ENCODE assay signal across 8 cellular contexts in the genomic region with DNA sequence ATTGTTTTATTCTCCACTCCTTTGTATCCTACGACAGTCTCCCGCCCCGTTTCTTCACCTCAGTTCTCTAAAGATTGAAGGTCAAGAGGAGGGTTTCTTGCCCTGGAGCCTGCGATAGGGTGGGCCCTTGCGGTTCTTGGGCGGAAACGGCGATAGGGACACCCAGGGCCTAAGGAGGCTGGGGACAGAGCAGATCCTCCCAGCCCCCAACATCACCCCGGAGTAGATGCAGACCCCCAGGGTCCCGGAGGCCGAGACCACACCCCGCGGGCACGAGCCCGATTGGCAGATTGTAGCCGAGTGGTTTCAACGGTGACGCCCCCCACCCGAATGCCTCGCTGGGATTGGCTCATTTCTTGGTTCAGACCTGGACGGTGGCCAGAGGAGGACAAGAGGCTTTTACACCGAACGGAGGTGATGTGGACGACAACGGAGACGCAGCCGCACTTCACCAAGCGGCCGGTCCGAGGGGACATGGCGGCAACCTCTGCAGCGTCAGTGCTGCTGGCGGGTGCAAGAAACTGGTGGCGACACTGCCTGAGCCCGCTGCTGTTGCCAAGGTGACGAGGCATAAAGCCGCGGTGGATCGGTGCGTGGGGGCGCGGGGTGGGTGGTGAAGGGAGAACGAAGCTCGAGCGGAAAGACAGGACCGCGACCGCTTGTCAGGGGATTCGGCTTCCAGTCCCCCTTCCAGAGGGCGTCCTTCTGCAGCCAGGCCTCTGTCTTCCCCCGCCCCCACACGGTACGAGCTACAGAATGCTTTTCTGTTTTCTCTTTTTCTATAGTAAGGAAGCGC. TPM values are rescaled to one million over a fixed set of nuclear protein-coding genes. Genes with fewer than 3 reads are reported as not detected.
A peak's percentile ranks its signal among the peaks of the same experiment; 100 is the strongest.
DNase-seq lines count a peak whose midpoint lies in the region; ATAC-seq, FAIRE-seq and TF ChIP-seq lines count a peak whose summit lies in the region.

No MANE protein-coding gene starts in this region.

- peak; percentile 61 for FAIRE-seq in RCC 7860 (lab: Jason Lieb, UNC)

- H3K9me3 ChIP-seq in KOPT-K1 (ENCODE audit: insufficient read depth, low read length, poor library complexity, severe bottlenecking) (peaks cover 23% of the 10 kb centered on the region), fibroblast of lung (ENCODE audit: control insufficient read depth, insufficient read depth, low read depth, low read length) (no peaks in the 10 kb centered on the region)

- peaks cover 4% of the 10 kb centered on the region for H3K36me3 Mint-ChIP-seq in activated T-helper 1 cell treated with anti-CD3 and anti-CD28 coated beads, Interleukin-12 subunit alpha, Interleukin-12 subunit beta, Interleukin-2, Interleukin-4 antibody, amounts not matched to agents 30 ng/mL and 10 ng/mL and 1 ng/mL, durations not matched to agents 14 hours and 24 hours and 36 hours (ENCODE audit: low read depth)
- H3K36me3 Mint-ChIP-seq in naive B cell: peaks cover 0 to 15% of the 10 kb centered on the region in 2 donors
- H3K36me3 Mint-ChIP-seq in stimulated activated effector memory CD8-positive, alpha-beta T cell treated with anti-CD3 and anti-CD28 coated beads, Interleukin-12 subunit alpha, Interleukin-12 subunit beta, amount 100 ng/mL, for 72 hours: peaks cover 11% of the 10 kb centered on the region

- intact Hi-C loops in activated T-helper 1 cell treated with anti-CD3 and anti-CD28 coated beads, Interleukin-12 subunit alpha, Interleukin-12 subunit beta, Interleukin-2, Interleukin-4 antibody, amounts not matched to agents 30 ng/mL and 10 ng/mL and 1 ng/mL, durations not matched to agents 14 hours and 24 hours and 36 hours (cut with micrococcal nuclease): loop anchor here (1.0 to 10.0 kb wide), 7 partner anchors 17 to 847 kb away; a partner anchor contains a TSS

- H3K4me2 ChIP-seq in fibroblast of lung (ENCODE audit: extremely low read depth, insufficient read depth, low read length): peak overlapping the region; percentile 85

- H3K4me3 ChIP-seq in fibroblast of lung (replicated peaks in 1 of 4; ENCODE audit: control extremely low read depth in 1 of 4, insufficient read depth in 1 of 4, low read depth in 3 of 4, low read length in 4 of 4): peak overlapping the region; percentile 53 to 95 (median 78)

- H3K4me1 ChIP-seq in fibroblast of lung (ENCODE audit: control insufficient read depth, extremely low read depth, insufficient read depth, low read length): no peaks in the 10 kb centered on the region

- no peaks in the 10 kb centered on the region for H3K27me3 ChIP-seq in fibroblast of lung (ENCODE audit: control insufficient read depth, insufficient read depth, low read length)

- peaks cover 22% of the 10 kb centered on the region for H3K4me1 Mint-ChIP-seq in activated T-helper 1 cell treated with anti-CD3 and anti-CD28 coated beads, Interleukin-12 subunit alpha, Interleukin-12 subunit beta, Interleukin-2, Interleukin-4 antibody, amounts not matched to agents 30 ng/mL and 10 ng/mL and 1 ng/mL, durations not matched to agents 14 hours and 24 hours and 36 hours (ENCODE audit: low read depth)
- peaks cover 18 to 21% (median 19%) of the 10 kb centered on the region in 3 donors for H3K4me1 Mint-ChIP-seq in naive B cell
- H3K4me1 Mint-ChIP-seq in stimulated activated effector memory CD8-positive, alpha-beta T cell treated with anti-CD3 and anti-CD28 coated beads, Interleukin-12 subunit alpha, Interleukin-12 subunit beta, amount 100 ng/mL, for 72 hours: peaks cover 14% of the 10 kb centered on the region

- H3K9me3 Mint-ChIP-seq in activated T-helper 1 cell treated with anti-CD3 and anti-CD28 coated beads, Interleukin-12 subunit alpha, Interleukin-12 subunit beta, Interleukin-2, Interleukin-4 antibody, amounts not matched to agents 30 ng/mL and 10 ng/mL and 1 ng/mL, durations not matched to agents 14 hours and 24 hours and 36 hours: peaks cover 22% of the 10 kb centered on the region
- H3K9me3 Mint-ChIP-seq in naive B cell: peaks cover 8 to 25% (median 17%) of the 10 kb centered on the region in 7 donors
- H3K9me3 Mint-ChIP-seq in stimulated activated effector memory CD8-positive, alpha-beta T cell treated with anti-CD3 and anti-CD28 coated beads, Interleukin-12 subunit alpha, Interleukin-12 subunit beta, amount 100 ng/mL, for 72 hours: peaks cover 11% of the 10 kb centered on the region

- H4K20me1 ChIP-seq in fibroblast of lung (ENCODE audit: control insufficient read depth, extremely low read depth, insufficient read depth, low read length): no peaks in the 10 kb centered on the region

- peaks cover 8% of the 10 kb centered on the region for H3K27me3 Mint-ChIP-seq in activated T-helper 1 cell treated with anti-CD3 and anti-CD28 coated beads, Interleukin-12 subunit alpha, Interleukin-12 subunit beta, Interleukin-2, Interleukin-4 antibody, amounts not matched to agents 30 ng/mL and 10 ng/mL and 1 ng/mL, durations not matched to agents 14 hours and 24 hours and 36 hours (ENCODE audit: insufficient read depth)
- peaks cover 0 to 22% (median 2%) of the 10 kb centered on the region in 3 donors for H3K27me3 Mint-ChIP-seq in naive B cell

- H2AFZ ChIP-seq in fibroblast of lung (ENCODE audit: low read length): peak overlapping the region; percentile 90

- H3K4me3 Mint-ChIP-seq in activated T-helper 1 cell treated with anti-CD3 and anti-CD28 coated beads, Interleukin-12 subunit alpha, Interleukin-12 subunit beta, Interleukin-2, Interleukin-4 antibody, amounts not matched to agents 30 ng/mL and 10 ng/mL and 1 ng/mL, durations not matched to agents 14 hours and 24 hours and 36 hours: peak overlapping the region; percentile 94
- H3K4me3 Mint-ChIP-seq in naive B cell: peak overlapping the region; percentile 79 to 98 (median 94)
- peak overlapping the region; percentile 90 for H3K4me3 Mint-ChIP-seq in stimulated activated effector memory CD8-positive, alpha-beta T cell treated with anti-CD3 and anti-CD28 coated beads, Interleukin-12 subunit alpha, Interleukin-12 subunit beta, amount 100 ng/mL, for 72 hours

- H3K27ac ChIP-seq in KOPT-K1 (ENCODE audit: low read depth, low read length, poor library complexity, severe bottlenecking) (peak overlapping the region; percentile 54), fibroblast of lung (ENCODE audit: insufficient read depth, low read length) (peak overlapping the region; percentile 49)

- ATAC-seq in GM21528 (IDR thresholded peaks at IDR 0.05; ENCODE audit: low FRiP score, unreplicated experiment): peak; percentile 79
- ATAC-seq in naive B cell (ENCODE audit: low read depth in 2 of 2): peak; percentile 71 to 77
- ATAC-seq in stimulated activated effector memory CD8-positive, alpha-beta T cell treated with anti-CD3 and anti-CD28 coated beads, Interleukin-12 subunit alpha, Interleukin-12 subunit beta, amount 100 ng/mL, for 72 hours: peak; percentile 95

- H3K79me2 ChIP-seq in fibroblast of lung (ENCODE audit: control insufficient read depth, insufficient read depth, low read length): no peaks in the 10 kb centered on the region

- H3K36me3 ChIP-seq in KOPT-K1 (ENCODE audit: insufficient read depth, low read length) (no peaks in the 10 kb centered on the region), fibroblast of lung (ENCODE audit: control insufficient read depth, insufficient read depth, low read length) (no peaks in the 10 kb centered on the region)

- DNase-seq in COR-L47 (lab: John Stamatoyannopoulos, UW): peak; percentile 99
- DNase-seq in RCC 7860 (ENCODE audit: low spot score): peak; percentile 80
- DNase-seq in activated T-helper 1 cell treated with anti-CD3 and anti-CD28 coated beads, Interleukin-12 subunit alpha, Interleukin-12 subunit beta, Interleukin-2, Interleukin-4 antibody, amounts not matched to agents 30 ng/mL and 10 ng/mL and 1 ng/mL, durations not matched to agents 14 hours and 24 hours and 36 hours (ENCODE audit: low spot score): peak; percentile 75
- peak; percentile 76 to 79 for DNase-seq in fibroblast of lung (ENCODE audit: low read depth in 2 of 2)
- peak; percentile 55 for DNase-seq in naive B cell
- DNase-seq in stimulated activated effector memory CD8-positive, alpha-beta T cell treated with anti-CD3 and anti-CD28 coated beads, Interleukin-12 subunit alpha, Interleukin-12 subunit beta, amount 100 ng/mL, for 72 hours (ENCODE audit: low spot score in 2 of 2): peak; percentile 56 to 91

- peak overlapping the region; percentile 60 for H3K9ac ChIP-seq in fibroblast of lung (ENCODE audit: insufficient read depth, low read length)

- no peak for TF ChIP-seq CTCF in fibroblast of lung (conservative IDR thresholded peaks at IDR 0.05 in 1 of 2, IDR thresholded peaks at IDR 0.05 in 1 of 2; ENCODE audit: low read depth in 1 of 2, low read length in 2 of 2)

- H3K27ac Mint-ChIP-seq in activated T-helper 1 cell treated with anti-CD3 and anti-CD28 coated beads, Interleukin-12 subunit alpha, Interleukin-12 subunit beta, Interleukin-2, Interleukin-4 antibody, amounts not matched to agents 30 ng/mL and 10 ng/mL and 1 ng/mL, durations not matched to agents 14 hours and 24 hours and 36 hours: peak overlapping the region; percentile 86
- H3K27ac Mint-ChIP-seq in naive B cell: peak overlapping the region in 4 of 6 donors; percentile 27 to 87 (median 57)
- H3K27ac Mint-ChIP-seq in stimulated activated effector memory CD8-positive, alpha-beta T cell treated with anti-CD3 and anti-CD28 coated beads, Interleukin-12 subunit alpha, Interleukin-12 subunit beta, amount 100 ng/mL, for 72 hours: peak overlapping the region; percentile 84

RNA-seq across cellular contexts. Expression of a gene that starts 19.0 kb away (rescaled TPM):
- total RNA-seq in activated T-helper 1 cell treated with anti-CD3 and anti-CD28 coated beads, Interleukin-12 subunit alpha, Interleukin-12 subunit beta, Interleukin-2, Interleukin-4 antibody, amounts not matched to agents 30 ng/mL and 10 ng/mL and 1 ng/mL, durations not matched to agents 14 hours and 24 hours and 36 hours: 4.1 and 6.1 TPM in 2 replicates
- total RNA-seq in fibroblast of lung: under 0.01 TPM in 2 replicates
- polyA plus RNA-seq in fibroblast of lung: 0.05 and 0.08 TPM in 2 replicates
- 0.08 TPM in 1 of 2 replicates, not detected in the other for polyA plus RNA-seq in fibroblast of lung (2012)
- not detected in 2 replicates for polyA minus RNA-seq in fibroblast of lung (ENCODE audit: low replicate concordance)
- not detected for polyA plus RNA-seq in naive B cell (ENCODE audit: low read depth in 6 of 6)

Comparison
In these comparisons a context has a peak if more than half of its experiments do, and no peak if none do; other contexts are left out.
1. Peak in every context shown above with its lines: DNase-seq, ATAC-seq, H3K4me3 ChIP-seq and H3K27ac ChIP-seq.